Comparison of ENCODE assay signal across 8 cellular contexts in genomic region chr19:45771331-45771933, GRCh38. TPM values are rescaled to one million over a fixed set of nuclear protein-coding genes. Genes with fewer than 3 reads are reported as not detected.
DNase-seq lines count a peak whose midpoint lies in the region; ATAC-seq and TF ChIP-seq lines count a peak whose summit lies in the region.

No MANE protein-coding gene starts in this region.

- H3K27ac ChIP-seq in DOHH2 (ENCODE audit: low read depth, low read length): no peak overlapping the region
- peak overlapping the region; percentile 91 for H3K27ac ChIP-seq in hepatocyte

- H3K4me3 Mint-ChIP-seq in T-cell: peak overlapping the region; percentile 35 to 90 (median 41)

- peak overlapping the region in 1 of 2 donors; percentile 3 for H3K27ac Mint-ChIP-seq in T-cell

- peaks cover 5% of the 10 kb centered on the region; the same call in 1 of the 2 replicates for H3F3A ChIP-seq in DOHH2 (ENCODE audit: control insufficient read depth, insufficient read depth)

- no peaks in the 10 kb centered on the region for H3K9me3 Mint-ChIP-seq in T-cell

- H3K36me3 Mint-ChIP-seq in T-cell: no peaks in the 10 kb centered on the region

- no peak overlapping the region for H2AFZ ChIP-seq in hepatocyte

- DNase-seq in T-cell (no peak), hepatocyte (ENCODE audit: low spot score) (no peak), retinal pigment epithelial cell (ENCODE audit: low read depth) (no peak), GM10248 (ENCODE audit: extremely low spot score) (no peak)

- H3K9me3 ChIP-seq in DOHH2 (ENCODE audit: control insufficient read depth, insufficient read depth, low read length) (no peaks in the 10 kb centered on the region), hepatocyte (ENCODE audit: low read depth) (no peaks in the 10 kb centered on the region)

- H3K4me1 ChIP-seq in DOHH2 (ENCODE audit: control insufficient read depth, low read length): peaks cover 37% of the 10 kb centered on the region
- peaks cover 11% of the 10 kb centered on the region for H3K4me1 ChIP-seq in hepatocyte (ENCODE audit: insufficient read depth)

- no peaks in the 10 kb centered on the region for H3K79me2 ChIP-seq in DOHH2 (ENCODE audit: control insufficient read depth, low read length)
- H3K79me2 ChIP-seq in hepatocyte: peaks cover 15% of the 10 kb centered on the region

- H3K27me3 Mint-ChIP-seq in T-cell: peaks cover 0 to 9% of the 10 kb centered on the region in 2 donors

- H4K20me1 ChIP-seq in DOHH2 (ENCODE audit: control insufficient read depth, insufficient read depth, low read depth, low read length): no peaks in the 10 kb centered on the region
- no peaks in the 10 kb centered on the region for H4K20me1 ChIP-seq in hepatocyte (ENCODE audit: insufficient read depth, poor library complexity, severe bottlenecking)

- H3K4me2 ChIP-seq in DOHH2 (ENCODE audit: low read length): peak overlapping the region; percentile 77; the same call in 1 of the 2 replicates
- peak overlapping the region; percentile 90 for H3K4me2 ChIP-seq in hepatocyte

- WGBS in hepatocyte (ENCODE audit: low lambda C conversion rate, missing lambda C conversion rate): 95% methylated on average over 31 of the region's 46 CpGs

- H3K4me3 ChIP-seq in DOHH2 (ENCODE audit: low read length): no peak overlapping the region
- H3K4me3 ChIP-seq in hepatocyte: no peak overlapping the region
- H3K4me3 ChIP-seq in retinal pigment epithelial cell (ENCODE audit: low read length): peak overlapping the region; percentile 32

- peaks cover 9 to 20% (median 11%) of the 10 kb centered on the region in 3 donors for H3K4me1 Mint-ChIP-seq in T-cell

- H3K9me2 ChIP-seq in DOHH2 (replicated peaks; ENCODE audit: control insufficient read depth, low read length) (no peaks in the 10 kb centered on the region), hepatocyte (replicated peaks; ENCODE audit: insufficient read depth) (no peaks in the 10 kb centered on the region)

- H3K27me3 ChIP-seq in DOHH2 (ENCODE audit: control insufficient read depth, low read length): peaks cover 8% of the 10 kb centered on the region
- no peaks in the 10 kb centered on the region for H3K27me3 ChIP-seq in hepatocyte

- POLR2A ChIA-PET in T-cell (lab: Charles Lee): no interaction called here
- POLR2A ChIA-PET in GM10248 (lab: Yijun Ruan, JAX): no interaction called here

- TF ChIP-seq CTCF in DOHH2 (IDR thresholded peaks at IDR 0.05; ENCODE audit: low read depth, low read length, poor library complexity, severe bottlenecking) (no peak), hepatocyte (IDR thresholded peaks at IDR 0.05; ENCODE audit: poor library complexity) (no peak), retinal pigment epithelial cell (conservative IDR thresholded peaks at IDR 0.05; ENCODE audit: low read depth, low read length) (no peak), GM10248 (IDR thresholded peaks at IDR 0.05; ENCODE audit: control extremely low read depth, extremely low read depth, low read depth, missing control alignments) (no peak)

- no peak for ATAC-seq in T-cell (replicated peaks in 1 of 4)
- no peak for ATAC-seq in HG02678 (IDR thresholded peaks at IDR 0.05; ENCODE audit: unreplicated experiment)
- no peak for ATAC-seq in HG02610 (IDR thresholded peaks at IDR 0.05; ENCODE audit: unreplicated experiment)
- ATAC-seq in GM21529 (IDR thresholded peaks at IDR 0.05; ENCODE audit: unreplicated experiment): no peak

- CTCF ChIA-PET in T-cell (lab: Charles Lee) (interaction anchor here (0.6 to 3.1 kb wide), 2 partner anchors 11 to 28 kb away, joined by 4 to 61 read pairs; partner anchors contain the start of gene DMPK (in 1 of the 2)), GM10248 (lab: Yijun Ruan, JAX) (interaction anchor here (1.3 to 5.8 kb wide), 8 partner anchors 9 to 111 kb away, joined by 5 to 77 read pairs (median 26); partner anchors contain the start of genes DMPK and DMWD)

- H3K36me3 ChIP-seq in DOHH2 (ENCODE audit: control insufficient read depth, low read length): no peaks in the 10 kb centered on the region
- no peaks in the 10 kb centered on the region for H3K36me3 ChIP-seq in hepatocyte (replicated peaks; ENCODE audit: insufficient read depth, low read depth)

RNA-seq across cellular contexts. Expression of gene SIX5, which starts 2.4 kb away (rescaled TPM):
- total RNA-seq in T-cell (1 to 10 TPM in 3 of 5 donors, under 1 TPM in 2; 0.89 to 2.1 (median 1.3) TPM), hepatocyte (12.1 and 17.0 TPM in 2 replicates)
- polyA plus RNA-seq in hepatocyte: 12.6 and 15.6 TPM in 2 replicates

RNA-seq across cellular contexts. Expression of gene DMPK, which starts 10.9 kb away (rescaled TPM):
- 10 to 100 TPM; 31.4 to 46.4 (median 36.9) TPM for total RNA-seq in T-cell
- total RNA-seq in hepatocyte: 25.2 and 71.4 TPM in 2 replicates
- 46.0 and 60.7 TPM in 2 replicates for polyA plus RNA-seq in hepatocyte

RNA-seq across cellular contexts. Expression of gene DMWD, which starts 21.2 kb away (rescaled TPM):
- total RNA-seq in T-cell (10 to 100 TPM; 28.4 to 53.3 (median 44.6) TPM), hepatocyte (18.3 and 23.7 TPM in 2 replicates)
- 70.1 and 95.8 TPM in 2 replicates for polyA plus RNA-seq in hepatocyte

RNA-seq across cellular contexts. Expression of gene MEIOSIN, which starts 38.2 kb away (rescaled TPM):
- total RNA-seq in T-cell: not detected
- total RNA-seq in hepatocyte: not detected in 2 replicates
- not detected in 2 replicates for polyA plus RNA-seq in hepatocyte

RNA-seq across cellular contexts. Expression of gene FBXO46, which starts 40.7 kb away (rescaled TPM):
- total RNA-seq in T-cell (10 to 100 TPM; 27.9 to 48.3 (median 38.0) TPM), hepatocyte (4.6 and 7.5 TPM in 2 replicates)
- polyA plus RNA-seq in hepatocyte: 13.3 and 14.8 TPM in 2 replicates
